Comparison of ENCODE assay signal across 18 cellular contexts in the genomic region with DNA sequence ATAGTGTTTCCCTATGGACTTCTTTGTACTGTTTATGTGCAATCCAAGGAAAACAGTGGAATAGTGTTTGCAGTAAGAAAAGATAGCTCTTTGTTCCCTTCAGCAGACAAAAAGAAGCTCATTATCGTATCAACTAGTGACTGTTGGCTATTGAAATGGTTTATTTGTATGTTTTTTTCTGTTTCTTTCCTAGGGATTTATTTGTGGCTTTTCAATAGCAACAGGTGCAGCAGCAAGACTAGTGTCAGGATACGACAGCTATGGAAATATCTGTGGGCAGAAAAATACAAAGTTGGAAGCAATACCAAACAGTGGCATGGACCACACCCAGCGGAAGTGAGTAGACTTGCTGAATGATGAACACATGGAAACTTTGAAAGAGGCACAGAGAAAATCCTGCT.
DNase-seq lines count a peak whose midpoint lies in the region; ATAC-seq, FAIRE-seq and TF ChIP-seq lines count a peak whose summit lies in the region.
"Had no signal": no experiment of that assay in that cellular context is flagged by ENCODE, and none has a peak within 500 bp of the region (broad histone marks: within the 10 kb centered on the region; RNA-seq: fewer than 3 reads in every experiment).

No MANE protein-coding gene starts in this region.

- TF ChIP-seq CTCF in cardiac muscle cell (IDR thresholded peaks at IDR 0.05; ENCODE audit: low read depth, low read length) = no peak

- H3K4me1 ChIP-seq in cardiac muscle cell (ENCODE audit: low read depth) (peaks cover 30% of the 10 kb centered on the region), right cardiac atrium (ENCODE audit: control insufficient read depth, insufficient read depth, low read length) (no peaks in the 10 kb centered on the region), SJCRH30 (peaks cover 12% of the 10 kb centered on the region)
- no peaks in the 10 kb centered on the region for H3K4me1 ChIP-seq in CD4-positive, alpha-beta memory T cell (ENCODE audit: insufficient read depth, low read length)
- H3K4me1 ChIP-seq: ascending aorta had no signal

- H3K27me3 ChIP-seq in cardiac muscle cell (no peaks in the 10 kb centered on the region), right cardiac atrium (ENCODE audit: control insufficient read depth, insufficient read depth) (no peaks in the 10 kb centered on the region), SJCRH30 (no peaks in the 10 kb centered on the region)
- no peaks in the 10 kb centered on the region for H3K27me3 ChIP-seq in CD4-positive, alpha-beta memory T cell (ENCODE audit: insufficient read depth, low read length)
- H3K27me3 ChIP-seq: ascending aorta had no signal

- H3K36me3 Mint-ChIP-seq in CD4-positive, alpha-beta memory T cell = peaks cover 7 to 18% of the 10 kb centered on the region in 2 donors
- H3K36me3 Mint-ChIP-seq: activated CD8-positive, alpha-beta memory T cell treated with anti-CD3 and anti-CD28 coated beads, Interleukin-2, amount 10 ng/mL, durations not matched to agents 7 days and 5 days had no signal

- no peaks in the 10 kb centered on the region for H3K9me3 ChIP-seq in cardiac muscle cell (ENCODE audit: low read depth)
- no peaks in the 10 kb centered on the region for H3K9me3 ChIP-seq in right cardiac atrium (ENCODE audit: control insufficient read depth, low read length)
- no peaks in the 10 kb centered on the region for H3K9me3 ChIP-seq in SJCRH30 (replicated peaks)
- H3K9me3 ChIP-seq in CD4-positive, alpha-beta memory T cell (ENCODE audit: control insufficient read depth in 1 of 2, low read length in 2 of 2) = no peaks in the 10 kb centered on the region
- H3K9me3 ChIP-seq: ascending aorta had no signal

- ATAC-seq in right cardiac atrium (no peak), GM21723 (IDR thresholded peaks at IDR 0.05; ENCODE audit: unreplicated experiment) (no peak), HG03354 (IDR thresholded peaks at IDR 0.05; ENCODE audit: poor library complexity, severe bottlenecking, unreplicated experiment) (no peak)
- ATAC-seq: activated CD8-positive, alpha-beta memory T cell treated with anti-CD3 and anti-CD28 coated beads, Interleukin-2, amount 10 ng/mL, durations not matched to agents 7 days and 5 days had no signal

- H3K36me3 ChIP-seq in cardiac muscle cell (no peaks in the 10 kb centered on the region), SJCRH30 (no peaks in the 10 kb centered on the region)
- no peaks in the 10 kb centered on the region for H3K36me3 ChIP-seq in CD4-positive, alpha-beta memory T cell (ENCODE audit: insufficient read depth, low read length)
- H3K36me3 ChIP-seq: ascending aorta had no signal

- H3K4me3 Mint-ChIP-seq in CD4-positive, alpha-beta memory T cell = no peak overlapping the region
- H3K4me3 Mint-ChIP-seq: activated CD8-positive, alpha-beta memory T cell treated with anti-CD3 and anti-CD28 coated beads, Interleukin-2, amount 10 ng/mL, durations not matched to agents 7 days and 5 days; nephron had no signal

- DNase-seq in cardiac muscle cell (ENCODE audit: low read depth in 1 of 2, low spot score in 1 of 2) = no peak
- no peak for DNase-seq in right cardiac atrium
- peak; percentile 35 to 70 for DNase-seq in SJCRH30
- DNase-seq in frontal cortex (ENCODE audit: low spot score in 2 of 2) = peak in 1 of 2 donors; percentile 9
- peak; percentile 94 for DNase-seq in superior temporal gyrus (ENCODE audit: extremely low spot score)
- no peak for DNase-seq in CD4-positive, alpha-beta memory T cell
- DNase-seq: activated CD4-positive, alpha-beta T cell treated with anti-CD3 and anti-CD28 coated beads for 1 hour; activated CD8-positive, alpha-beta memory T cell treated with anti-CD3 and anti-CD28 coated beads, Interleukin-2, amount 10 ng/mL, durations not matched to agents 7 days and 5 days; activated gamma-delta T cell treated with Interleukin-2 at 50 U/mL for 16 hours; effector CD4-positive, alpha-beta T cell; GF-D8; NCI-H2029 treated with DMSO at 0.1 percent for 48 hours; NK-92 treated with Interleukin-12 subunit alpha and Interleukin-12 subunit beta, amount 100 ng/mL, for 24 hours; T-helper 2 cell had no signal

- 77% methylated on average over 3 of the region's 3 CpGs for WGBS in right cardiac atrium

- H3K27ac ChIP-seq in cardiac muscle cell (peak overlapping the region; percentile 51), right cardiac atrium (ENCODE audit: low read length) (no peak overlapping the region), SJCRH30 (no peak overlapping the region)
- H3K27ac ChIP-seq in CD4-positive, alpha-beta memory T cell (ENCODE audit: low read depth, low read length) = no peak overlapping the region
- H3K27ac ChIP-seq: ascending aorta had no signal

- peak; percentile 98 for FAIRE-seq in frontal cortex (lab: Jason Lieb, UNC)

- H3K4me1 Mint-ChIP-seq in CD4-positive, alpha-beta memory T cell = peaks cover 0 to 5% (median 2%) of the 10 kb centered on the region in 4 donors
- H3K4me1 Mint-ChIP-seq: activated CD8-positive, alpha-beta memory T cell treated with anti-CD3 and anti-CD28 coated beads, Interleukin-2, amount 10 ng/mL, durations not matched to agents 7 days and 5 days had no signal

- no peaks in the 10 kb centered on the region for H3K27me3 Mint-ChIP-seq in CD4-positive, alpha-beta memory T cell
- H3K27me3 Mint-ChIP-seq: activated CD8-positive, alpha-beta memory T cell treated with anti-CD3 and anti-CD28 coated beads, Interleukin-2, amount 10 ng/mL, durations not matched to agents 7 days and 5 days had no signal

- intact Hi-C loops in right cardiac atrium (cut with DNase I) = no loop called here
- intact Hi-C loops in CD4-positive, alpha-beta memory T cell (cut with micrococcal nuclease) = no loop called here

- CTCF ChIA-PET in CD4-positive, alpha-beta memory T cell (lab: Charles Lee; ENCODE audit: partially characterized antibody) = interaction anchor here (1.0 kb wide), 1 partner anchor 25 kb away, joined by 3 read pairs; no protein-coding TSS in a partner anchor

- H3K27ac Mint-ChIP-seq in CD4-positive, alpha-beta memory T cell = no peak overlapping the region
- H3K27ac Mint-ChIP-seq: activated CD8-positive, alpha-beta memory T cell treated with anti-CD3 and anti-CD28 coated beads, Interleukin-2, amount 10 ng/mL, durations not matched to agents 7 days and 5 days had no signal

- H3K4me3 ChIP-seq in cardiac muscle cell (no peak overlapping the region), right cardiac atrium (ENCODE audit: low read length) (no peak overlapping the region), SJCRH30 (no peak overlapping the region)
- no peak overlapping the region for H3K4me3 ChIP-seq in CD4-positive, alpha-beta memory T cell (ENCODE audit: low read length in 2 of 2)
- H3K4me3 ChIP-seq: ascending aorta had no signal

- POLR2A ChIA-PET in CD4-positive, alpha-beta memory T cell (lab: Charles Lee; ENCODE audit: partially characterized antibody) = no interaction called here

- H3K9me3 Mint-ChIP-seq in CD4-positive, alpha-beta memory T cell = peaks cover 0 to 2% (median 0%) of the 10 kb centered on the region in 8 donors
- H3K9me3 Mint-ChIP-seq: nephron had no signal

Comparison
In these comparisons a context has a peak if more than half of its experiments do, and no peak if none do; other contexts are left out.
1. DNase-seq: peak in SJCRH30 (2 of 2) and superior temporal gyrus (single experiment); none in cardiac muscle cell (0 of 2), right cardiac atrium (0 of 3) and CD4-positive, alpha-beta memory T cell (0 of 5).